In the genomic region with DNA sequence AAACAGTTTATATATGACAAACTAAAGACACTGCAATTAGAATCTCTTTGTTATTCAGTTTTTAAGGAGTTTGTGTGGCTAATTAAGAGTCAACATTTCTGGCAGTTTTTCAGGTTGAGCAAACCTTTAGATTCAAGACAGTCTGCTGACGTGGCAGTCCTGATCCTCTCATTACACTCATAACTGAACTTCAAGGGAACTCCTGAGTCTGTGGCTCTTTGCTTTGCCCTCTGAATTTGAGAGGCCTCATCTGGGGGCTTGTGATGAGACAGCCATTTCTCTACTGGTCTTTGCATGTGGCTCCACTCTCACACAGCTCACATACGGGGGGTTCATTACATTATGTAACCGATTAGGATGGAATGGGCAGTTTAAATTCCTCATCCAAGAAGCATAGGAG, we compare ENCODE assay signal across 12 cellular contexts.
DNase-seq lines count a peak whose midpoint lies in the region; ATAC-seq and TF ChIP-seq lines count a peak whose summit lies in the region.
"Had no signal": no experiment of that assay in that cellular context is flagged by ENCODE, and none has a peak within 500 bp of the region (broad histone marks: within the 10 kb centered on the region; RNA-seq: fewer than 3 reads in every experiment).

No MANE protein-coding gene starts in this region.

- H3K4me1 ChIP-seq in Loucy (ENCODE audit: insufficient read depth, low read length, poor library complexity, severe bottlenecking): peaks cover 16% of the 10 kb centered on the region
- H3K4me1 ChIP-seq: prostate gland had no signal

- H3K27me3 ChIP-seq in Loucy (ENCODE audit: insufficient read depth, low read length, poor library complexity, severe bottlenecking): no peaks in the 10 kb centered on the region

- TF ChIP-seq CTCF in GM10266 (IDR thresholded peaks at IDR 0.05; ENCODE audit: control insufficient read depth, insufficient read depth, low read depth, missing control alignments) (no peak), Loucy (conservative IDR thresholded peaks at IDR 0.05; ENCODE audit: low read length) (no peak)

- peak overlapping the region; percentile 60; the same call in 1 of the 2 replicates for H2AFZ ChIP-seq in Loucy (ENCODE audit: low read length)

- no peaks in the 10 kb centered on the region for H4K20me1 ChIP-seq in Loucy (ENCODE audit: insufficient read depth, low read length, poor library complexity, severe bottlenecking)

- peak; percentile 44 for DNase-seq in GM10266 (ENCODE audit: extremely low spot score)
- no peak for DNase-seq in NCI-H2107 treated with DMSO at 0.1 percent for 48 hours (lab: John Stamatoyannopoulos, UW; ENCODE audit: unreplicated experiment)
- DNase-seq in MV-4-11 (lab: John Stamatoyannopoulos, UW): no peak
- no peak for DNase-seq in OCI-M1 (lab: John Stamatoyannopoulos, UW)
- DNase-seq in kidney tubule cell (ENCODE audit: low spot score): no peak
- DNase-seq: activated gamma-delta T cell treated with Interleukin-2 at 50 U/mL for 16 hours, mammary epithelial cell, NCI-H1417 treated with DMSO at 0.1 percent for 48 hours had no signal

- ATAC-seq in GM19328 (IDR thresholded peaks at IDR 0.05; ENCODE audit: unreplicated experiment): peak; percentile 85
- peak; percentile 93 for ATAC-seq in HG02798 (IDR thresholded peaks at IDR 0.05; ENCODE audit: poor library complexity, unreplicated experiment)

- no peaks in the 10 kb centered on the region for H3K79me2 ChIP-seq in Loucy (ENCODE audit: insufficient read depth, low read length)

- no peaks in the 10 kb centered on the region for H3K9me3 ChIP-seq in Loucy (ENCODE audit: insufficient read depth, low read depth, low read length)
- H3K9me3 ChIP-seq: prostate gland had no signal

- H3K36me3 ChIP-seq in Loucy (ENCODE audit: insufficient read depth, low read length): no peaks in the 10 kb centered on the region
- H3K36me3 ChIP-seq: prostate gland had no signal

- no peaks in the 10 kb centered on the region for H3K9me2 ChIP-seq in Loucy (replicated peaks; ENCODE audit: low read depth, low read length)

- no peak overlapping the region for H3K9ac ChIP-seq in Loucy (ENCODE audit: low read depth, low read length, poor library complexity, severe bottlenecking)

- H3F3A ChIP-seq in Loucy (ENCODE audit: low read depth): no peaks in the 10 kb centered on the region

- H3K4me2 ChIP-seq in Loucy (ENCODE audit: low read depth, low read length, poor library complexity, severe bottlenecking): no peak overlapping the region

- no peak overlapping the region for H3K4me3 ChIP-seq in Loucy (ENCODE audit: low read length, poor library complexity, severe bottlenecking)
- H3K4me3 ChIP-seq: prostate gland had no signal
